9 cellular contexts compared by ENCODE assay signal in the genomic region with DNA sequence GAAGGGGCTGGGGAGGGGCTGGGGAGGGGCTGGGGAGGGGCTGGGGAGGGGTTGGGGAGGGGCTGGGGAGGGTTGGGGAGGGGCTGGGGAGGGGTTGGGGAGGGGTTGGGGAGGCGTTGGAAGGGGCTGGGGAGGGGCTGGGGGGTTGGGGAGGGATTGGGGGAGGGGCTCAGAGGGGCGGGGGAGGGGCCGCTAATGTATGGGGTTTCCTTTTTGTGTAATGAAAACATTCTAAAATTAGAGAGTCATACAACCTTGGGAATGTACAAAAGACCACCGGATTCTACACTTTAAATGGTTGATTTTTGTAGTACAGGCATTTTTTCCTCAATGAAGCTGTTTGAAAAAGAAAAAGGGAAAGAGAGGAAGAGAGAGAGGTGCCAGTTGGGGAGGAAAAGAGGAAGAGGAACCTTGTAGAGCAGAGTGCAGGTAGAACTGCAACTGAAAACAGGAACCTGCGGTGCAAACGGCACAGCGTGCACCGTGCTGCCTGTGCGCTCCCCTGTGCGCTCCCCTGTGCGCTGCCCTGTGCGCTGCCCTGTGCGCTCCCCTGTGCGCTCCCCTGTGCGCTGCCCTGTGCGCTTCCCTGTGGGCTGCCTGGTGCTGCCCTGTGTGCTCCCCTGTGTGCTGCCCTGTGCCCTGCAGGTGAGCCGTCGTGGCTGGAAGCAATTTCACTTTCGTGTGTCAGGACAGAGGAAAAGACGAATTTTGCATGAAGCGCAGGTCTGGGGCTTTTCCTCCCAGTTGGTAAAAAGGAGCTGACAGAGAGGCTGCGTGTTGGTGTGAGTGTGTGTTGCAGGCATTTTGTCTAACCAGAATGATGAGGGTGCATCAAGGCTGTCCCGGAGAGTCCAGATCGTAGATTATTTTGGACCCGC. TPM values are rescaled to one million over a fixed set of nuclear protein-coding genes. Genes with fewer than 3 reads are reported as not detected.
A peak's percentile ranks its signal among the peaks of the same experiment; 100 is the strongest.
DNase-seq lines count a peak whose midpoint lies in the region; ATAC-seq, FAIRE-seq and TF ChIP-seq lines count a peak whose summit lies in the region.
"Had no signal": no experiment of that assay in that cellular context is flagged by ENCODE, and none has a peak within 500 bp of the region (broad histone marks: within the 10 kb centered on the region; RNA-seq: fewer than 3 reads in every experiment).

No MANE protein-coding gene starts in this region.

- no peak overlapping the region for H3K27ac ChIP-seq in HUES6 (ENCODE audit: low read depth, low read length)
- no peak overlapping the region for H3K27ac ChIP-seq in GM12878 (ENCODE audit: control insufficient read depth, insufficient read depth)

- SMC1A ChIA-PET in GM12878 (lab: Charles Lee; ENCODE audit: uncharacterized antibody, unreplicated experiment) = no interaction called here

- no peaks in the 10 kb centered on the region for H3K36me3 ChIP-seq in HUES6 (ENCODE audit: control insufficient read depth, insufficient read depth, low read length)
- H3K36me3 ChIP-seq in GM12878 (ENCODE audit: control insufficient read depth in 2 of 2, insufficient read depth in 2 of 2, low read length in 1 of 2) = no peaks in the 10 kb centered on the region

- H3K27me3 ChIP-seq in HUES6 (ENCODE audit: control insufficient read depth, insufficient read depth, low read length) (peaks cover 42% of the 10 kb centered on the region), GM12878 (replicated peaks in 1 of 2; ENCODE audit: control insufficient read depth in 2 of 2, insufficient read depth in 2 of 2, low read length in 1 of 2) (peaks cover 1 to 2% of the 10 kb centered on the region in 2 experiments; a peak in 3 of 4 replicates)

- no peaks in the 10 kb centered on the region for H3K4me1 ChIP-seq in HUES6 (ENCODE audit: control insufficient read depth, insufficient read depth, low read length)
- no peaks in the 10 kb centered on the region; the same call in 1 of the 2 replicates for H3K4me1 ChIP-seq in GM12878 (ENCODE audit: control insufficient read depth, insufficient read depth, low read length)

- H3K4me3 Mint-ChIP-seq in stimulated activated naive B cell treated with anti-CD40 and anti-IgM and Interleukin-4, amounts not matched to agents 10 μg/mL and 1 μg/mL and 100 μg/mL, for 72 hours = peak overlapping the region; percentile 57 to 64

- WGBS in GM12878 (ENCODE audit: insufficient coverage, insufficient replicate concordance, low lambda C conversion rate, missing lambda C conversion rate) = 16% methylated on average over 22 of the region's 25 CpGs

- no peaks in the 10 kb centered on the region for H3K79me2 ChIP-seq in GM12878 (ENCODE audit: control insufficient read depth, insufficient read depth, low read length)

- no TSS peak for BruUV-seq in GM12878 (replicated peaks; lab: Mats Ljungman, UMichigan)

- POLR2A ChIA-PET in GM12878 (lab: Charles Lee) = no interaction called here
- POLR2A ChIA-PET in HEK293T (lab: Yijun Ruan, JAX) = no interaction called here

- in situ Hi-C loops in GM12878 (cut with MboI) = no loop called here

- peak overlapping the region; percentile 71 for H3K4me2 ChIP-seq in GM12878 (ENCODE audit: control insufficient read depth, insufficient read depth)

- H3K9me3 Mint-ChIP-seq in stimulated activated naive B cell treated with anti-CD40 and anti-IgM and Interleukin-4, amounts not matched to agents 10 μg/mL and 1 μg/mL and 100 μg/mL, for 72 hours = no peaks in the 10 kb centered on the region

- RAD21 ChIA-PET in GM12878 (lab: Charles Lee; ENCODE audit: unreplicated experiment) = no interaction called here

- peaks cover 51 to 63% of the 10 kb centered on the region in 2 donors for H3K27me3 Mint-ChIP-seq in stimulated activated naive B cell treated with anti-CD40 and anti-IgM and Interleukin-4, amounts not matched to agents 10 μg/mL and 1 μg/mL and 100 μg/mL, for 72 hours

- CTCF ChIA-PET in GM12878 (lab: Yijun Ruan, JAX) (no interaction called here), HEK293T (lab: Yijun Ruan, JAX) (no interaction called here)

- peak overlapping the region; percentile 69 for H3K4me3 ChIP-seq in HUES6 (ENCODE audit: low read depth, low read length)
- H3K4me3 ChIP-seq in GM12878 = no peak overlapping the region

- no peaks in the 10 kb centered on the region for H3K36me3 Mint-ChIP-seq in stimulated activated naive B cell treated with anti-CD40 and anti-IgM and Interleukin-4, amounts not matched to agents 10 μg/mL and 1 μg/mL and 100 μg/mL, for 72 hours

- TF ChIP-seq EP300 in GM12878 (IDR thresholded peaks at IDR 0.05; ENCODE audit: borderline replicate concordance in 1 of 2, control insufficient read depth in 1 of 2, low read depth in 2 of 2, low read length in 2 of 2) = peak in 1 of 2 experiments; percentile 77; a peak in 2 of 4 replicates

- ATAC-seq in Right ventricle myocardium inferior (peak; percentile 23), left cardiac atrium (no peak), GM12878 (peak; percentile 100), GM18870 (IDR thresholded peaks at IDR 0.05; ENCODE audit: unreplicated experiment) (no peak)
- peak; percentile 100 for ATAC-seq in stimulated activated naive B cell treated with anti-CD40 and anti-IgM and Interleukin-4, amounts not matched to agents 10 μg/mL and 1 μg/mL and 100 μg/mL, for 72 hours (replicated peaks)

- peaks cover 29 to 47% of the 10 kb centered on the region in 2 donors for H3K4me1 Mint-ChIP-seq in stimulated activated naive B cell treated with anti-CD40 and anti-IgM and Interleukin-4, amounts not matched to agents 10 μg/mL and 1 μg/mL and 100 μg/mL, for 72 hours

- no peak for TF ChIP-seq POLR2A in GM12878 (IDR thresholded peaks at IDR 0.05; ENCODE audit: low read depth, low read length)

- no peaks in the 10 kb centered on the region for H4K20me1 ChIP-seq in GM12878 (ENCODE audit: control insufficient read depth, insufficient read depth)

- H3K9me3 ChIP-seq in HUES6 (ENCODE audit: control insufficient read depth, insufficient read depth, low read depth, low read length) (no peaks in the 10 kb centered on the region), GM12878 (replicated peaks; ENCODE audit: control insufficient read depth, insufficient read depth, low read length) (no peaks in the 10 kb centered on the region)

- peak; percentile 79 for DNase-seq in Right ventricle myocardium inferior (ENCODE audit: missing footprints)
- DNase-seq in left cardiac atrium = no peak
- peak; percentile 60 for DNase-seq in GM12878 (ENCODE audit: low read depth, low spot score)
- DNase-seq in stimulated activated naive B cell treated with anti-CD40 and anti-IgM and Interleukin-4, amounts not matched to agents 10 μg/mL and 1 μg/mL and 100 μg/mL, for 72 hours = peak; percentile 75
- DNase-seq in NCI-H1694 (lab: John Stamatoyannopoulos, UW) = no peak
- no peak for DNase-seq in HEK293T (ENCODE audit: extremely low spot score)

- H3K27ac Mint-ChIP-seq in stimulated activated naive B cell treated with anti-CD40 and anti-IgM and Interleukin-4, amounts not matched to agents 10 μg/mL and 1 μg/mL and 100 μg/mL, for 72 hours = peak overlapping the region; percentile 11

- H2AFZ ChIP-seq in GM12878 (ENCODE audit: control insufficient read depth, low read depth, low read length) = no peak overlapping the region

- no peak for FAIRE-seq in GM12878 (lab: Jason Lieb, UNC)
- FAIRE-seq: islet of Langerhans had no signal

- TF ChIP-seq RAD21 in GM12878 (IDR thresholded peaks at IDR 0.05; ENCODE audit: insufficient read depth, low read depth, low read length) = no peak

- no peak for TF ChIP-seq CTCF in GM12878 (IDR thresholded peaks at IDR 0.05 in 2 of 3, conservative IDR thresholded peaks at IDR 0.05 in 1 of 3; ENCODE audit: control insufficient read depth in 2 of 3, extremely low read depth in 1 of 3, insufficient read depth in 1 of 3, low read depth in 3 of 3, low read length in 3 of 3)

- H3K9ac ChIP-seq in HUES6 (ENCODE audit: low read length) = no peak overlapping the region
- no peak overlapping the region for H3K9ac ChIP-seq in GM12878 (ENCODE audit: control insufficient read depth, insufficient read depth, low read length)

- intact Hi-C loops in Right ventricle myocardium inferior (cut with DNase I) = no loop called here
- intact Hi-C loops in left cardiac atrium (cut with DNase I) = no loop called here
- intact Hi-C loops in GM12878 (cut with micrococcal nuclease; ENCODE audit: unreplicated experiment) = no loop called here

TF ChIP-seq in GM12878, 131 proteins besides CTCF, POLR2A, EP300 and RAD21 (continues in another document):
- TF ChIP-seq ZSCAN29 (IDR thresholded peaks at IDR 0.05) = no peak
- no peak for TF ChIP-seq WRNIP1 (IDR thresholded peaks at IDR 0.05; ENCODE audit: borderline replicate concordance, low read depth, low read length)
- TF ChIP-seq ZNF274 (IDR thresholded peaks at IDR 0.05; ENCODE audit: insufficient read depth, insufficient read length) = no peak
- TF ChIP-seq IKZF1 (conservative IDR thresholded peaks at IDR 0.05) = peak; percentile 75
- TF ChIP-seq ZNF622 (IDR thresholded peaks at IDR 0.05) = no peak
- no peak for TF ChIP-seq KLF5 (IDR thresholded peaks at IDR 0.05; ENCODE audit: partially characterized antibody)

TF ChIP-seq in HEK293T, 16 proteins besides CTCF, POLR2A, EP300 and RAD21 (continues in another document):
- TF ChIP-seq CTBP1 (IDR thresholded peaks at IDR 0.05; ENCODE audit: borderline replicate concordance) = no peak
- TF ChIP-seq LEF1 (IDR thresholded peaks at IDR 0.05; ENCODE audit: borderline replicate concordance) = no peak
- no peak for TF ChIP-seq ELF4 (IDR thresholded peaks at IDR 0.05)
- TF ChIP-seq BHLHE40 (IDR thresholded peaks at IDR 0.05; ENCODE audit: borderline replicate concordance) = no peak

RNA-seq across cellular contexts. Expression of gene METRNL, which starts 40.8 kb away (rescaled TPM):
- 70.1 TPM for total RNA-seq in Right ventricle myocardium inferior
- total RNA-seq in left cardiac atrium = 10 to 100 TPM; 50.4 to 84.4 TPM
- total RNA-seq in GM12878 (2013; cell fraction: nucleolus; rRNA removed) = 0.58 and 0.81 TPM in 2 replicates
- total RNA-seq in GM12878 (2014; rRNA removed) = 2.5 and 3.7 TPM in 2 replicates
- total RNA-seq in GM12878 (2014; rRNA removed; fragmentation: Illumina TruSeq; extraction: Trizol) = 0.69 and 0.72 TPM in 2 replicates
- total RNA-seq in GM12878 (2021) = 3.5 TPM in 2 replicates
- 0.91 TPM for polyA plus RNA-seq in GM12878 (2011; ENCODE audit: low read depth)
- 0.19 and 0.20 TPM in 2 replicates for polyA plus RNA-seq in GM12878 (2011; rRNA removed)
- polyA plus RNA-seq in GM12878 (2011; cell fraction: cytosol; rRNA removed) = 1.5 and 2.0 TPM in 2 replicates
- 1.3 and 1.4 TPM in 2 replicates for polyA plus RNA-seq in GM12878 (2011; cell fraction: nucleus; rRNA removed)
- 3.2 and 3.4 TPM in 2 replicates for polyA plus RNA-seq in GM12878 (2012)
- 0.25 TPM in 1 of 2 replicates, not detected in the other for polyA plus RNA-seq in GM12878 (2014; fragmentation: Illumina TruSeq; extraction: Trizol)
- polyA plus RNA-seq in GM12878 (2014; fragmentation: Nextera tagmentation; extraction: Ambion mirVana) = under 1 TPM; 0.05 TPM
- polyA plus RNA-seq in GM12878 (2014; rRNA removed) = 2.2 and 2.7 TPM in 2 replicates
- not detected for polyA plus RNA-seq in GM12878 (2016; fragmentation: Nextera tagmentation; extraction: Ambion mirVana)
- polyA minus RNA-seq in GM12878 (2011; rRNA and poly(A)+ RNA removed) = 0.88 and 1.3 TPM in 2 replicates
- polyA minus RNA-seq in GM12878 (2011; cell fraction: cytosol; rRNA and poly(A)+ RNA removed) = 1.2 and 2.6 TPM in 2 replicates
- 0.24 and 1.6 TPM in 2 replicates for polyA minus RNA-seq in GM12878 (2011; cell fraction: nucleus; rRNA and poly(A)+ RNA removed)

Comparison
In these comparisons a context has a peak if more than half of its experiments do, and no peak if none do; other contexts are left out.
1. ATAC-seq: peak in Right ventricle myocardium inferior (single experiment), GM12878 (single experiment) and stimulated activated naive B cell treated with anti-CD40 and anti-IgM and Interleukin-4, amounts not matched to agents 10 μg/mL and 1 μg/mL and 100 μg/mL, for 72 hours (2 of 2); none in left cardiac atrium (0 of 2) and GM18870 (single experiment).
2. DNase-seq: peak in Right ventricle myocardium inferior (single experiment), GM12878 (single experiment) and stimulated activated naive B cell treated with anti-CD40 and anti-IgM and Interleukin-4, amounts not matched to agents 10 μg/mL and 1 μg/mL and 100 μg/mL, for 72 hours (single experiment); none in left cardiac atrium (single experiment), NCI-H1694 (single experiment) and HEK293T (single experiment).
3. RNA of gene METRNL, which starts 40.8 kb away (total RNA-seq): 50.4 to 84.4 TPM in left cardiac atrium and 70.1 TPM in Right ventricle myocardium inferior (single experiment); 0.58 to 3.7 TPM in GM12878; every median in the first group is over 10 times any median in the second.